In genomic region chr10:12056758-12057157, GRCh38 we compare ENCODE assay signal across 25 cellular contexts.
"Had no signal": no experiment of that assay in that cellular context is flagged by ENCODE, and none has a peak within 500 bp of the region (broad histone marks: within the 10 kb centered on the region; RNA-seq: fewer than 3 reads in every experiment).

No MANE protein-coding gene starts in this region.

- H3K4me1 ChIP-seq: tibial nerve, uterus had no signal

- H3K36me3 ChIP-seq: gastroesophageal sphincter, ovary, tibial nerve, uterus had no signal

- FAIRE-seq: endothelial cell of umbilical vein, islet of Langerhans had no signal

- DNase-seq: activated CD4-positive, alpha-beta T cell treated with anti-CD3 and anti-CD28 coated beads for 4 hours; activated CD4-positive, alpha-beta T cell treated with anti-CD3 and anti-CD28 coated beads, Interleukin-2, amount 50 U/mL, for 48 hours; activated CD4-positive, CD25-positive, alpha-beta regulatory T cell; activated CD8-positive, alpha-beta memory T cell treated with anti-CD3 and anti-CD28 coated beads, Interleukin-2, amount 50 U/mL, for 48 hours; activated naive CD4-positive, alpha-beta T cell treated with Interleukin-2 at 50 U/mL for 16 hours; activated naive CD8-positive, alpha-beta T cell treated with anti-CD3 and anti-CD28 coated beads for 36 hours; activated T-cell treated with anti-CD3 and anti-CD28 coated beads, Interleukin-2, amount 50 U/mL, for 4 hours; amniotic stem cell; dermis blood vessel endothelial cell; effector memory CD4-positive, alpha-beta T cell; head of caudate nucleus; left ventricle myocardium superior; mammary epithelial cell; natural killer cell; ovary; right cardiac atrium; stimulated activated CD4-positive, alpha-beta T cell treated with anti-CD3 and anti-CD28 coated beads, Interleukin-4, amount 100 ng/mL, for 4 hours; stimulated activated naive CD8-positive, alpha-beta T cell treated with anti-CD3 and anti-CD28 coated beads, Interleukin-15, amount 100 ng/mL, for 72 hours; T1000; uterus had no signal

- H3K9me3 ChIP-seq: gastroesophageal sphincter, ovary, tibial nerve, uterus had no signal

- H3K27ac ChIP-seq: gastroesophageal sphincter, ovary, tibial nerve, uterus had no signal

- H3K27me3 ChIP-seq: gastroesophageal sphincter, ovary, tibial nerve, uterus had no signal

- H3K4me3 ChIP-seq: gastroesophageal sphincter, ovary, tibial nerve, uterus had no signal

- ATAC-seq: activated T-cell treated with anti-CD3 and anti-CD28 coated beads, Interleukin-2, amount 50 U/mL, for 4 hours; esophagus mucosa; gastroesophageal sphincter; left ventricle myocardium superior; natural killer cell; right cardiac atrium; stimulated activated naive CD8-positive, alpha-beta T cell treated with anti-CD3 and anti-CD28 coated beads, Interleukin-15, amount 100 ng/mL, for 72 hours had no signal
